8 cellular contexts compared by ENCODE assay signal in genomic region chr10:14604181-14605142, GRCh38.
DNase-seq lines count a peak whose midpoint lies in the region; ATAC-seq and TF ChIP-seq lines count a peak whose summit lies in the region.

No MANE protein-coding gene starts in this region.

- H3K4me3 Mint-ChIP-seq in natural killer cell = peak overlapping the region; percentile 90
- H3K4me3 Mint-ChIP-seq in stimulated activated naive CD8-positive, alpha-beta T cell treated with anti-CD3 and anti-CD28 coated beads, Interleukin-15, amount 100 ng/mL, for 72 hours = peak overlapping the region; percentile 80 to 96

- H3K4me3 ChIP-seq in BJ (ENCODE audit: low read depth, low read length) (peak overlapping the region; percentile 58), OCI-LY7 (ENCODE audit: low read depth, low read length, poor library complexity, severe bottlenecking) (peak overlapping the region; percentile 81)

- H3K36me3 ChIP-seq in BJ (ENCODE audit: control insufficient read depth, insufficient read depth, low read length) = peaks cover 4% of the 10 kb centered on the region
- H3K36me3 ChIP-seq in OCI-LY7 (ENCODE audit: insufficient read depth, low read length) = peaks cover 39% of the 10 kb centered on the region

- ATAC-seq in HG03354 (IDR thresholded peaks at IDR 0.05; ENCODE audit: poor library complexity, severe bottlenecking, unreplicated experiment) (peak; percentile 48), natural killer cell (peak; percentile 81 to 92 (median 86))
- peak; percentile 50 for ATAC-seq in stimulated activated naive CD8-positive, alpha-beta T cell treated with anti-CD3 and anti-CD28 coated beads, Interleukin-15, amount 100 ng/mL, for 72 hours

- peaks cover 0 to 3% of the 10 kb centered on the region in 2 donors for H3K27me3 Mint-ChIP-seq in natural killer cell (ENCODE audit: low read depth in 2 of 2)
- H3K27me3 Mint-ChIP-seq in stimulated activated naive CD8-positive, alpha-beta T cell treated with anti-CD3 and anti-CD28 coated beads, Interleukin-15, amount 100 ng/mL, for 72 hours = no peaks in the 10 kb centered on the region

- BruUV-seq in OCI-LY7 (replicated peaks; lab: Mats Ljungman, UMichigan) = TSS peak; percentile 88

- CTCF ChIA-PET in BJ (lab: Yijun Ruan, JAX) (no interaction called here), OCI-LY7 (lab: Charles Lee; ENCODE audit: unreplicated experiment) (no interaction called here)

- POLR2A ChIA-PET in BJ (lab: Charles Lee) (no interaction called here), OCI-LY7 (lab: Charles Lee) (interaction anchor here (0.6 to 1.3 kb wide), 4 partner anchors 12 to 101 kb away, joined by 3 to 4 read pairs (median 3); no protein-coding TSS in a partner anchor)

- no peaks in the 10 kb centered on the region for H3K9me2 ChIP-seq in OCI-LY7 (ENCODE audit: insufficient read depth, low read length)

- H3K9me3 ChIP-seq in OCI-LY7 (ENCODE audit: low read length) = no peaks in the 10 kb centered on the region

- H2AFZ ChIP-seq in OCI-LY7 (ENCODE audit: low read length) = peak overlapping the region; percentile 23; the same call in 1 of the 2 replicates

- H3K9me3 Mint-ChIP-seq in natural killer cell = no peaks in the 10 kb centered on the region
- peaks cover 9 to 10% of the 10 kb centered on the region in 2 donors for H3K9me3 Mint-ChIP-seq in stimulated activated naive CD8-positive, alpha-beta T cell treated with anti-CD3 and anti-CD28 coated beads, Interleukin-15, amount 100 ng/mL, for 72 hours

- H3K4me1 ChIP-seq in OCI-LY7 (ENCODE audit: insufficient read depth, low read length, poor library complexity, severe bottlenecking) = peaks cover 65% of the 10 kb centered on the region

- peak overlapping the region; percentile 4 for H3K27ac ChIP-seq in OCI-LY7 (ENCODE audit: low read depth, low read length, poor library complexity, severe bottlenecking)

- H4K20me1 ChIP-seq in OCI-LY7 (ENCODE audit: insufficient read depth, low read length) = peaks cover 18% of the 10 kb centered on the region

- no peak for DNase-seq in BJ (ENCODE audit: low read depth)
- peak; percentile 88 for DNase-seq in OCI-LY7 (ENCODE audit: low spot score)
- peak; percentile 91 for DNase-seq in activated effector memory CD4-positive, alpha-beta T cell treated with anti-CD3 and anti-CD28 coated beads, Interleukin-2, amount 50 U/mL, for 16 hours
- DNase-seq in fibroblast of peridontal ligament (ENCODE audit: extremely low read depth) = peak; percentile 69
- peak; percentile 72 for DNase-seq in natural killer cell
- peak; percentile 70 to 72 for DNase-seq in stimulated activated naive CD8-positive, alpha-beta T cell treated with anti-CD3 and anti-CD28 coated beads, Interleukin-15, amount 100 ng/mL, for 72 hours

- peaks cover 43% of the 10 kb centered on the region for H3K79me2 ChIP-seq in OCI-LY7 (ENCODE audit: insufficient read depth, low read depth, low read length)

- H3K4me2 ChIP-seq in OCI-LY7 (ENCODE audit: low read length) = peak overlapping the region; percentile 93

- intact Hi-C loops in OCI-LY7 (cut with micrococcal nuclease; ENCODE audit: unreplicated experiment) (loop anchor here (5.0 kb wide), 3 partner anchors 233 to 348 kb away; partner anchors contain the start of genes CDNF, DCLRE1C, HSPA14 and MSANTD7), natural killer cell (cut with micrococcal nuclease) (loop anchor here (5.0 kb wide), 2 partner anchors 43 to 233 kb away; partner anchors contain the start of genes CDNF, HSPA14 and MSANTD7)

- no peak for TF ChIP-seq CTCF in BJ (IDR thresholded peaks at IDR 0.05; ENCODE audit: insufficient read depth, low read depth, low read length)
- no peak for TF ChIP-seq CTCF in OCI-LY7 (conservative IDR thresholded peaks at IDR 0.05; ENCODE audit: low read length)
- TF ChIP-seq CTCF in natural killer cell (IDR thresholded peaks at IDR 0.05) = no peak

- H3K27me3 ChIP-seq in BJ (ENCODE audit: control insufficient read depth, insufficient read depth, low read length) = no peaks in the 10 kb centered on the region

- TF ChIP-seq POLR2A in GM19193 (IDR thresholded peaks at IDR 0.05; ENCODE audit: extremely low read depth, insufficient read depth, insufficient read length) = peak; percentile 81

- H3K4me1 Mint-ChIP-seq in natural killer cell = peaks cover 55% of the 10 kb centered on the region in 2 donors
- peaks cover 65% of the 10 kb centered on the region for H3K4me1 Mint-ChIP-seq in stimulated activated naive CD8-positive, alpha-beta T cell treated with anti-CD3 and anti-CD28 coated beads, Interleukin-15, amount 100 ng/mL, for 72 hours

- no peaks in the 10 kb centered on the region for H3K36me3 Mint-ChIP-seq in natural killer cell

- peak overlapping the region; percentile 57 to 88 for H3K27ac Mint-ChIP-seq in natural killer cell
- peak overlapping the region; percentile 35 to 96 for H3K27ac Mint-ChIP-seq in stimulated activated naive CD8-positive, alpha-beta T cell treated with anti-CD3 and anti-CD28 coated beads, Interleukin-15, amount 100 ng/mL, for 72 hours
